ENCODE assay signal across 8 cellular contexts in genomic region chr14:21191809-21192446, GRCh38. TPM values are rescaled to one million over a fixed set of nuclear protein-coding genes. Genes with fewer than 3 reads are reported as not detected.
DNase-seq lines count a peak whose midpoint lies in the region; ATAC-seq lines count a peak whose summit lies in the region.

No MANE protein-coding gene starts in this region.

- peak overlapping the region in 1 of 3 donors; percentile 45 for H3K9ac ChIP-seq in skeletal muscle tissue (ENCODE audit: low read depth in 1 of 3, low read length in 3 of 3)

- H3K27ac Mint-ChIP-seq in T-helper 2 cell treated with Interferon-gamma antibody and Interleukin-4, amounts not matched to agents 5 μg/mL and 100 μg/mL, for 36 hours, result peak overlapping the region; percentile 41

- H3K4me3 Mint-ChIP-seq in T-helper 2 cell treated with Interferon-gamma antibody and Interleukin-4, amounts not matched to agents 5 μg/mL and 100 μg/mL, for 36 hours, result peak overlapping the region; percentile 73

- H3K36me3 ChIP-seq in HAP-1 (replicated peaks) (no peaks in the 10 kb centered on the region), skeletal muscle tissue (ENCODE audit: control insufficient read depth in 3 of 3, insufficient read depth in 3 of 3, low read length in 3 of 3) (no peaks in the 10 kb centered on the region)

- H3K4me1 Mint-ChIP-seq in T-helper 2 cell treated with Interferon-gamma antibody and Interleukin-4, amounts not matched to agents 5 μg/mL and 100 μg/mL, for 36 hours (ENCODE audit: low read depth), result peaks cover 10% of the 10 kb centered on the region

- no peak for ATAC-seq in HG02938 (IDR thresholded peaks at IDR 0.05; ENCODE audit: unreplicated experiment)

- H3K4me3 ChIP-seq in HAP-1, result peak overlapping the region; percentile 19
- H3K4me3 ChIP-seq in iPS-18c (ENCODE audit: insufficient read depth, low read depth, low read length), result peak overlapping the region; percentile 25; the same call in 1 of the 2 replicates
- peak overlapping the region; percentile 38 to 64 (median 56) for H3K4me3 ChIP-seq in skeletal muscle tissue (ENCODE audit: low read length in 3 of 3)

- H3K9me3 ChIP-seq in HAP-1, result no peaks in the 10 kb centered on the region; the same call in 1 of the 2 replicates
- H3K9me3 ChIP-seq in iPS-18c (ENCODE audit: control insufficient read depth, insufficient read depth, low read length), result no peaks in the 10 kb centered on the region
- peaks cover 0 to under 1% (median 0%) of the 10 kb centered on the region in 3 donors for H3K9me3 ChIP-seq in skeletal muscle tissue (ENCODE audit: control insufficient read depth in 3 of 3, low read length in 3 of 3)

- in situ Hi-C loops in HAP-1 (cut with MboI; ENCODE audit: low sequenced_read_pairs), result no loop called here

- DNase-seq in EL (peak; percentile 71), HAP-1 (ENCODE audit: low spot score in 2 of 2) (peak; percentile 73 to 93), NCI-H1048 (lab: John Stamatoyannopoulos, UW) (peak; percentile 23), astrocyte of the hippocampus (ENCODE audit: low read depth, low spot score) (peak; percentile 44)
- DNase-seq in T-helper 2 cell treated with Interferon-gamma antibody and Interleukin-4, amounts not matched to agents 5 μg/mL and 100 μg/mL, for 36 hours (ENCODE audit: low spot score), result peak; percentile 70

- H3K36me3 Mint-ChIP-seq in T-helper 2 cell treated with Interferon-gamma antibody and Interleukin-4, amounts not matched to agents 5 μg/mL and 100 μg/mL, for 36 hours (ENCODE audit: low read depth), result no peaks in the 10 kb centered on the region

- H3K27me3 Mint-ChIP-seq in T-helper 2 cell treated with Interferon-gamma antibody and Interleukin-4, amounts not matched to agents 5 μg/mL and 100 μg/mL, for 36 hours (ENCODE audit: low read depth), result peaks cover 20% of the 10 kb centered on the region

- H3K4me1 ChIP-seq in HAP-1, result peaks cover 2% of the 10 kb centered on the region; the same call in 1 of the 2 replicates
- peaks cover 0 to 11% (median 3%) of the 10 kb centered on the region in 3 donors for H3K4me1 ChIP-seq in skeletal muscle tissue (ENCODE audit: control insufficient read depth in 3 of 3, insufficient read depth in 3 of 3, low read length in 3 of 3)

- H3K9me3 Mint-ChIP-seq in T-helper 2 cell treated with Interferon-gamma antibody and Interleukin-4, amounts not matched to agents 5 μg/mL and 100 μg/mL, for 36 hours, result peaks cover under 1% of the 10 kb centered on the region

- H3K27me3 ChIP-seq in HAP-1 (ENCODE audit: low read depth) (no peaks in the 10 kb centered on the region; the same call in 1 of the 2 replicates), skeletal muscle tissue (ENCODE audit: control insufficient read depth in 3 of 3, insufficient read depth in 3 of 3, low read length in 3 of 3) (peaks cover 2 to 5% (median 2%) of the 10 kb centered on the region in 3 donors)

- no peak overlapping the region for H3K27ac ChIP-seq in skeletal muscle tissue (ENCODE audit: low read depth, low read length)

RNA-seq across cellular contexts. Expression of gene OR5AU1, which starts 36.1 kb away (rescaled TPM):
- total RNA-seq in skeletal muscle tissue, result not detected

Comparison
In these comparisons a context has a peak if more than half of its experiments do, and no peak if none do; other contexts are left out.
1. DNase-seq: peak in every context shown above with its lines; median percentile 83 in HAP-1; 71 in EL; 70 in T-helper 2 cell treated with Interferon-gamma antibody and Interleukin-4, amounts not matched to agents 5 μg/mL and 100 μg/mL, for 36 hours; 44 in astrocyte of the hippocampus; 23 in NCI-H1048.